Comparison of ENCODE assay signal across 25 cellular contexts in the genomic region with DNA sequence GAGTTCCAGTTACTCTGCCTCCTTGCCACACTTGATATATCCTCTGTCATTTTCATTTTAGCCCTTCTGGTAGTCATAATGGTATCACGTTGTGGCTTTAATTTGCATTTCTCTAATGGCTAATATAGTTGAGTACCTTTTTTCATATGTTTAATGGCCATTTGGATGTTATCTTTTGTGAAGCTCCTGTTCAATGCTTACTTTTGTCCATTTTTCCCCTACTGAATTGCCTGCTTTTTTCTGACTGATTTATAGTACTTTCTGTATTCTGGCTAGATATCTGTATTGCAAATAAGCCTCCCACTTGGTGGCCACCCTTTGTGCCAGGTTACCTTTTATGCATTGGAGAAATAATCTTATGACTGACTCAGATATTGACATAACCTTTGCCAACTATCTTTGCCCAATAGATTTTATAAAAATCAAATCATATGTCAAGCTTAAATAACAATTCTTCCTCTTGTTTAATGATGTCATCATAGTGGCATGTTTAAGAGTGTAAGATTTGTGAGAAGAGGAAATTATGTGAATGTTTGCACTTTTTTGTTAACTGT. TPM values are rescaled to one million over a fixed set of nuclear protein-coding genes. Genes with fewer than 3 reads are reported as not detected.
DNase-seq lines count a peak whose midpoint lies in the region; ATAC-seq and TF ChIP-seq lines count a peak whose summit lies in the region.
"Had no signal": no experiment of that assay in that cellular context is flagged by ENCODE, and none has a peak within 500 bp of the region (broad histone marks: within the 10 kb centered on the region; RNA-seq: fewer than 3 reads in every experiment).

No MANE protein-coding gene starts in this region.

- H3K36me3 Mint-ChIP-seq in osteocyte (ENCODE audit: unreplicated experiment) = peaks cover 35% of the 10 kb centered on the region

- H3K4me3 Mint-ChIP-seq in osteocyte (ENCODE audit: unreplicated experiment) = no peak overlapping the region
- H3K4me3 Mint-ChIP-seq: activated CD8-positive, alpha-beta T cell treated with anti-CD3 and anti-CD28 coated beads for 36 hours; activated naive CD8-positive, alpha-beta T cell treated with anti-CD3 and anti-CD28 coated beads, Interleukin-2, amount 10 ng/mL, durations not matched to agents 7 days and 5 days; effector memory CD8-positive, alpha-beta T cell; neural progenitor cell had no signal

- peak; percentile 17 for DNase-seq in NCI-H146 (lab: John Stamatoyannopoulos, UW)
- DNase-seq in brain microvascular endothelial cell = no peak
- DNase-seq in osteocyte (ENCODE audit: extremely low spot score, unreplicated experiment) = no peak
- no peak for DNase-seq in WERI-Rb-1
- DNase-seq in activated CD4-positive, CD25-positive, alpha-beta regulatory T cell (lab: John Stamatoyannopoulos, UW) = no peak
- no peak for DNase-seq in HEK293T (ENCODE audit: extremely low spot score)
- DNase-seq: activated CD4-positive, alpha-beta T cell treated with anti-CD3 and anti-CD28 coated beads for 1 hour; activated CD8-positive, alpha-beta T cell treated with anti-CD3 and anti-CD28 coated beads for 36 hours; activated effector memory CD4-positive, alpha-beta T cell treated with Interleukin-2 at 50 U/mL for 16 hours; activated naive CD8-positive, alpha-beta T cell treated with anti-CD3 and anti-CD28 coated beads, Interleukin-2, amount 10 ng/mL, durations not matched to agents 7 days and 5 days; effector memory CD8-positive, alpha-beta T cell; esophagus squamous epithelium; NCI-H1105 treated with DMSO at 0.1 percent for 48 hours; NCI-H2107; NK-92 treated with Interleukin-12 subunit alpha and Interleukin-12 subunit beta, amount 100 ng/mL, for 24 hours; Peyer's patch; sigmoid colon; SJCRH30; stimulated activated CD8-positive, alpha-beta memory T cell treated with anti-CD3 and anti-CD28 coated beads, Interleukin-4, amount 100 ng/mL, for 48 hours; T-helper 1 cell; transverse colon had no signal

- peak overlapping the region; percentile 42 for H3K27ac Mint-ChIP-seq in osteocyte (ENCODE audit: unreplicated experiment)
- H3K27ac Mint-ChIP-seq: activated CD8-positive, alpha-beta T cell treated with anti-CD3 and anti-CD28 coated beads for 36 hours; activated naive CD8-positive, alpha-beta T cell treated with anti-CD3 and anti-CD28 coated beads, Interleukin-2, amount 10 ng/mL, durations not matched to agents 7 days and 5 days; effector memory CD8-positive, alpha-beta T cell; neural progenitor cell had no signal

- POLR2A ChIA-PET in HEK293T (lab: Yijun Ruan, JAX) = no interaction called here

- CTCF ChIA-PET in HEK293T (lab: Yijun Ruan, JAX) = no interaction called here

- peaks cover 2% of the 10 kb centered on the region for H3K36me3 ChIP-seq in brain microvascular endothelial cell (replicated peaks)
- H3K36me3 ChIP-seq in WERI-Rb-1 = no peaks in the 10 kb centered on the region
- H3K36me3 ChIP-seq: neural progenitor cell, SJCRH30 had no signal

- TF ChIP-seq CTCF in brain microvascular endothelial cell (IDR thresholded peaks at IDR 0.05; ENCODE audit: low read depth, low read length, missing control alignments) (no peak), osteocyte (IDR thresholded peaks at IDR 0.05) (no peak), WERI-Rb-1 (IDR thresholded peaks at IDR 0.05; ENCODE audit: low read depth, low read length) (no peak)

- H3K27me3 ChIP-seq in brain microvascular endothelial cell (replicated peaks) = no peaks in the 10 kb centered on the region
- H3K27me3 ChIP-seq in WERI-Rb-1 (ENCODE audit: insufficient read depth, low read depth, severe bottlenecking) = no peaks in the 10 kb centered on the region
- H3K27me3 ChIP-seq: esophagus squamous epithelium, neural progenitor cell, Peyer's patch, sigmoid colon, SJCRH30, transverse colon had no signal

- no peaks in the 10 kb centered on the region for H3K27me3 Mint-ChIP-seq in osteocyte (ENCODE audit: unreplicated experiment)
- H3K27me3 Mint-ChIP-seq: activated CD8-positive, alpha-beta T cell treated with anti-CD3 and anti-CD28 coated beads for 36 hours; activated naive CD8-positive, alpha-beta T cell treated with anti-CD3 and anti-CD28 coated beads, Interleukin-2, amount 10 ng/mL, durations not matched to agents 7 days and 5 days; effector memory CD8-positive, alpha-beta T cell had no signal

- peaks cover 4% of the 10 kb centered on the region for H3K9me3 Mint-ChIP-seq in osteocyte (ENCODE audit: unreplicated experiment)

- H3K4me3 ChIP-seq in brain microvascular endothelial cell (ENCODE audit: low read depth, low read length) = no peak overlapping the region
- no peak overlapping the region for H3K4me3 ChIP-seq in WERI-Rb-1 (ENCODE audit: low read depth, low read length)
- H3K4me3 ChIP-seq: esophagus squamous epithelium, lung, neural progenitor cell, Peyer's patch, sigmoid colon, SJCRH30, transverse colon had no signal

- no peaks in the 10 kb centered on the region for H3K9me3 ChIP-seq in WERI-Rb-1 (ENCODE audit: severe bottlenecking)
- H3K9me3 ChIP-seq: SJCRH30 had no signal

- peak overlapping the region; percentile 0 for H3K27ac ChIP-seq in brain microvascular endothelial cell
- no peak overlapping the region for H3K27ac ChIP-seq in WERI-Rb-1
- H3K27ac ChIP-seq: neural progenitor cell, Peyer's patch, SJCRH30, transverse colon had no signal

- H3K4me1 Mint-ChIP-seq in osteocyte (ENCODE audit: unreplicated experiment) = peaks cover 22% of the 10 kb centered on the region
- H3K4me1 Mint-ChIP-seq: activated naive CD8-positive, alpha-beta T cell treated with anti-CD3 and anti-CD28 coated beads, Interleukin-2, amount 10 ng/mL, durations not matched to agents 7 days and 5 days had no signal

- ATAC-seq in GM19035 (IDR thresholded peaks at IDR 0.05; ENCODE audit: unreplicated experiment) (peak; percentile 50), HG03139 (IDR thresholded peaks at IDR 0.05; ENCODE audit: unreplicated experiment) (no peak)
- ATAC-seq: activated CD8-positive, alpha-beta T cell treated with anti-CD3 and anti-CD28 coated beads for 36 hours; effector memory CD8-positive, alpha-beta T cell had no signal

- in situ Hi-C loops in brain microvascular endothelial cell (cut with HindIII; ENCODE audit: low pct_ligation_motif_present, low sequenced_read_pairs) = no loop called here

TF ChIP-seq in HEK293T, 16 proteins besides CTCF, POLR2A, EP300 and RAD21:
- TF ChIP-seq HDGF (IDR thresholded peaks at IDR 0.05; ENCODE audit: borderline replicate concordance) (no peak), ELF4 (IDR thresholded peaks at IDR 0.05) (no peak), FOXK2 (IDR thresholded peaks at IDR 0.05) (no peak), TARDBP (IDR thresholded peaks at IDR 0.05) (no peak), SUZ12 (IDR thresholded peaks at IDR 0.05) (no peak), SP1 (IDR thresholded peaks at IDR 0.05) (no peak), NFRKB (IDR thresholded peaks at IDR 0.05) (no peak), LEF1 (IDR thresholded peaks at IDR 0.05; ENCODE audit: borderline replicate concordance) (no peak), BHLHE40 (IDR thresholded peaks at IDR 0.05; ENCODE audit: borderline replicate concordance) (no peak), CTBP1 (IDR thresholded peaks at IDR 0.05; ENCODE audit: borderline replicate concordance) (no peak), ARNT (IDR thresholded peaks at IDR 0.05) (no peak), FOXM1 (IDR thresholded peaks at IDR 0.05; ENCODE audit: borderline replicate concordance) (no peak), L3MBTL2 (conservative IDR thresholded peaks at IDR 0.05) (no peak)
- TF ChIP-seq, protein P1, sequence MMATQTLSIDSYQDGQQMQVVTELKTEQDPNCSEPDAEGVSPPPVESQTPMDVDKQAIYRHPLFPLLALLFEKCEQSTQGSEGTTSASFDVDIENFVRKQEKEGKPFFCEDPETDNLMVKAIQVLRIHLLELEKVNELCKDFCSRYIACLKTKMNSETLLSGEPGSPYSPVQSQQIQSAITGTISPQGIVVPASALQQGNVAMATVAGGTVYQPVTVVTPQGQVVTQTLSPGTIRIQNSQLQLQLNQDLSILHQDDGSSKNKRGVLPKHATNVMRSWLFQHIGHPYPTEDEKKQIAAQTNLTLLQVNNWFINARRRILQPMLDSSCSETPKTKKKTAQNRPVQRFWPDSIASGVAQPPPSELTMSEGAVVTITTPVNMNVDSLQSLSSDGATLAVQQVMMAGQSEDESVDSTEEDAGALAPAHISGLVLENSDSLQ (IDR thresholded peaks at IDR 0.05) = no peak

RNA-seq across cellular contexts. Expression of gene PRPF18, which starts 50.6 kb away (rescaled TPM):
- total RNA-seq in osteocyte = 17.9 and 19.2 TPM in 2 replicates
